ENCODE assay signal across 1 cellular context in genomic region chrX:30576881-30577280, GRCh38.
TF ChIP-seq lines count a peak whose summit lies in the region.

No MANE protein-coding gene starts in this region.

TF ChIP-seq in HepG2, 621 proteins besides CTCF, POLR2A, EP300 and RAD21 (continued from another document):
- TF ChIP-seq HOMEZ (CRISPR knock-in tag; IDR thresholded peaks at IDR 0.05; ENCODE audit: low read depth) = no peak
- no peak for TF ChIP-seq MIXL1 (CRISPR knock-in tag; IDR thresholded peaks at IDR 0.05)
- no peak for TF ChIP-seq ZNF224 (CRISPR knock-in tag; IDR thresholded peaks at IDR 0.05)
- no peak for TF ChIP-seq KAT7 (CRISPR knock-in tag; IDR thresholded peaks at IDR 0.05; ENCODE audit: borderline replicate concordance)
- TF ChIP-seq AKNA (CRISPR knock-in tag; IDR thresholded peaks at IDR 0.05; ENCODE audit: borderline replicate concordance) = no peak
- TF ChIP-seq KMT2B (CRISPR knock-in tag; IDR thresholded peaks at IDR 0.05) = no peak
- no peak for TF ChIP-seq ZNF569 (CRISPR knock-in tag; IDR thresholded peaks at IDR 0.05; ENCODE audit: borderline replicate concordance)
